In the genomic region with DNA sequence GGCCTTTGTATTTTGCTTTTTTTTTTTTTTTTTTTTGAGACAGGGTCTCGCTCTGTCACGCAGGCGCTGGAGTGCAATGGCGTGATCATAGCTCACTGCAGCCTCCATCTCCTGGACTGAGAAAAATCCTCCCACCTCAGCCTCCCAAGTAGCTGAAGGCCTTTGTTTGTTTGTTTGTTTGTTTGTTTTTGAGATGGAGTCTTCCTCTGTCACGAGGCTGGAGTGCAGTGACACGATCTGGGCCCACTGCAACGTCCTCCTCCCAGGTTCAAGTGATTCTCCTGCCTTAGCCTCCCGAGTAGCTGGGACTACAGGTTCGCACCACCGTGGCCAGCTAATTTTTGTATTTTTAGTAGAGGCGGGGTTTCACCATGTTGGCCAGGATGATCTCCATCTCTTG, we compare ENCODE assay signal across 8 cellular contexts. TPM values are rescaled to one million over a fixed set of nuclear protein-coding genes. Genes with fewer than 3 reads are reported as not detected.
DNase-seq lines count a peak whose midpoint lies in the region; ATAC-seq, FAIRE-seq and TF ChIP-seq lines count a peak whose summit lies in the region.
"Not testable (repeated sequence)": the region's sequence is repeated elsewhere in the genome, so short reads cannot be mapped to it uniquely, and the experiment has no call there.

No MANE protein-coding gene starts in this region.

- not testable (repeated sequence) for H3K9me2 ChIP-seq in GM23338 (ENCODE audit: insufficient read depth); neural cell (ENCODE audit: insufficient read depth, low read length)

- not testable (repeated sequence) for H3K9me3 Mint-ChIP-seq in GM23338

- not testable (repeated sequence) for TF ChIP-seq POLR2A in A549 (IDR thresholded peaks at IDR 0.05; ENCODE audit: low read length); body of pancreas (IDR thresholded peaks at IDR 0.05)

- peaks cover 43% of the 10 kb centered on the region for H3K4me1 Mint-ChIP-seq in GM23338

- TF ChIP-seq RAD21 in A549 (conservative IDR thresholded peaks at IDR 0.05 in 1 of 2, IDR thresholded peaks at IDR 0.05 in 1 of 2); neural cell (conservative IDR thresholded peaks at IDR 0.05): not testable (repeated sequence)

- not testable (repeated sequence) for DNase-seq in A549 (ENCODE audit: low read depth in 1 of 2, low spot score in 1 of 2); GM23338 (ENCODE audit: low spot score); SJSA1 (ENCODE audit: low read depth in 1 of 2, low spot score in 2 of 2); body of pancreas; epithelial cell of proximal tubule (ENCODE audit: low read depth); smooth muscle cell (lab: John Stamatoyannopoulos, UW; ENCODE audit: unreplicated experiment)

- POLR2A ChIA-PET in A549 (lab: Yijun Ruan, JAX), result interaction anchor here (0.7 to 1.7 kb wide), 5 partner anchors 13 to 113 kb away, joined by 3 to 11 read pairs (median 4); no protein-coding TSS in a partner anchor

- not testable (repeated sequence) for H3K9me3 ChIP-seq in A549; SJSA1 (replicated peaks); body of pancreas; iPS-20b (ENCODE audit: insufficient read depth, low read depth, low read length); neural cell (ENCODE audit: low read length); smooth muscle cell (replicated peaks; ENCODE audit: low read depth)

- H3K27ac Mint-ChIP-seq in GM23338, result peak overlapping the region; percentile 62; the same call in 1 of the 2 replicates

- not testable (repeated sequence) for FAIRE-seq in A549 (lab: Jason Lieb, UNC)

- CTCF ChIA-PET in A549 (lab: Yijun Ruan, JAX), result interaction anchor here (1.2 to 4.7 kb wide), 16 partner anchors 9 to 120 kb away, joined by 4 to 18 read pairs (median 7); no protein-coding TSS in a partner anchor

- peaks cover 55% of the 10 kb centered on the region for H3K36me3 Mint-ChIP-seq in GM23338 (ENCODE audit: low read depth)

- peaks cover 24% of the 10 kb centered on the region for H3K27me3 Mint-ChIP-seq in GM23338 (ENCODE audit: insufficient read depth, low read depth, poor library complexity)

- not testable (repeated sequence) for H2AFZ ChIP-seq in GM23338; neural cell (ENCODE audit: low read depth, low read length); smooth muscle cell (ENCODE audit: low read depth)

- WGBS in A549 (ENCODE audit: missing lambda C conversion rate), result 91% methylated on average over 11 of the region's 11 CpGs
- 90% methylated on average over 11 of the region's 11 CpGs for whole genome bisulfite sequencing in body of pancreas, 2 donors
- 82% methylated on average over 11 of the region's 11 CpGs for WGBS in smooth muscle cell (ENCODE audit: low lambda C conversion rate)

- not testable (repeated sequence) for TF ChIP-seq EP300 in A549 (IDR thresholded peaks at IDR 0.05); neural cell (conservative IDR thresholded peaks at IDR 0.05; ENCODE audit: poor library complexity, severe bottlenecking)

- H3K27me3 ChIP-seq in GM23338 (ENCODE audit: insufficient read depth); SJSA1 (replicated peaks); body of pancreas; iPS-20b (ENCODE audit: insufficient read depth, low read length); neural cell (ENCODE audit: insufficient read depth, low read depth, low read length); smooth muscle cell (ENCODE audit: low read depth): not testable (repeated sequence)

- intact Hi-C loops in body of pancreas (cut with DNase I), result not testable (repeated sequence)

- H3K4me3 Mint-ChIP-seq in GM23338, result peak overlapping the region; percentile 98

- peaks cover 53% of the 10 kb centered on the region for H3K4me1 ChIP-seq in A549
- peaks cover 44% of the 10 kb centered on the region for H3K4me1 ChIP-seq in GM23338 (ENCODE audit: insufficient read depth)
- peaks cover 48% of the 10 kb centered on the region for H3K4me1 ChIP-seq in SJSA1 (replicated peaks)
- peaks cover 36% of the 10 kb centered on the region for H3K4me1 ChIP-seq in body of pancreas
- not testable (repeated sequence) for H3K4me1 ChIP-seq in iPS-20b (ENCODE audit: insufficient read depth, low read length)
- H3K4me1 ChIP-seq in smooth muscle cell (ENCODE audit: low read depth), result peaks cover 22% of the 10 kb centered on the region

- H3K79me2 ChIP-seq in GM23338 (replicated peaks; ENCODE audit: insufficient read depth) (peaks cover 73% of the 10 kb centered on the region), neural cell (replicated peaks; ENCODE audit: insufficient read depth, low read length) (peaks cover 24% of the 10 kb centered on the region), smooth muscle cell (ENCODE audit: low read depth) (peaks cover 73% of the 10 kb centered on the region)

- peaks cover 47% of the 10 kb centered on the region for H4K20me1 ChIP-seq in GM23338 (replicated peaks; ENCODE audit: insufficient read depth)
- not testable (repeated sequence) for H4K20me1 ChIP-seq in neural cell (ENCODE audit: insufficient read depth)
- peaks cover 73% of the 10 kb centered on the region for H4K20me1 ChIP-seq in smooth muscle cell (ENCODE audit: low read depth)

- TF ChIP-seq CTCF in A549 (IDR thresholded peaks at IDR 0.05); GM23338 (conservative IDR thresholded peaks at IDR 0.05; ENCODE audit: low read depth in 2 of 2); body of pancreas (IDR thresholded peaks at IDR 0.05); epithelial cell of proximal tubule (conservative IDR thresholded peaks at IDR 0.05; ENCODE audit: low read depth, low read length); neural cell (IDR thresholded peaks at IDR 0.05; ENCODE audit: poor library complexity, severe bottlenecking); smooth muscle cell (IDR thresholded peaks at IDR 0.05; ENCODE audit: borderline replicate concordance, insufficient read depth, poor library complexity, severe bottlenecking): not testable (repeated sequence)

- H3F3A ChIP-seq in GM23338 (replicated peaks; ENCODE audit: low read depth) (peaks cover 10% of the 10 kb centered on the region; the same call in 1 of the 2 replicates), smooth muscle cell (ENCODE audit: low read depth) (peaks cover 30% of the 10 kb centered on the region)
- H3F3A ChIP-seq in neural cell (ENCODE audit: insufficient read depth, low read length, poor library complexity, severe bottlenecking), result not testable (repeated sequence)

- peak overlapping the region; percentile 98; the same call in 1 of the 2 replicates for H3K9ac ChIP-seq in iPS-20b (ENCODE audit: low read depth, low read length)
- not testable (repeated sequence) for H3K9ac ChIP-seq in neural cell (ENCODE audit: low read length)
- peak overlapping the region; percentile 7 for H3K9ac ChIP-seq in smooth muscle cell (ENCODE audit: low read depth)

- peak overlapping the region; percentile 93 for H3K4me2 ChIP-seq in A549
- peak overlapping the region; percentile 96 for H3K4me2 ChIP-seq in GM23338
- H3K4me2 ChIP-seq in neural cell (ENCODE audit: low read length), result not testable (repeated sequence)
- peak overlapping the region; percentile 88 for H3K4me2 ChIP-seq in smooth muscle cell

- peaks cover 26% of the 10 kb centered on the region for H3K36me3 ChIP-seq in GM23338 (ENCODE audit: insufficient read depth)
- H3K36me3 ChIP-seq in SJSA1, result peaks cover 68% of the 10 kb centered on the region
- H3K36me3 ChIP-seq in body of pancreas (replicated peaks in 1 of 2; ENCODE audit: insufficient read depth in 1 of 2, low read depth in 2 of 2); neural cell (ENCODE audit: insufficient read depth, low read length); smooth muscle cell (ENCODE audit: low read depth): not testable (repeated sequence)
- H3K36me3 ChIP-seq in iPS-20b (ENCODE audit: insufficient read depth, low read depth, low read length), result peaks cover 49% of the 10 kb centered on the region

- peak overlapping the region; percentile 97 for H3K4me3 ChIP-seq in A549
- peak overlapping the region; percentile 75 for H3K4me3 ChIP-seq in GM23338
- H3K4me3 ChIP-seq in SJSA1, result peak overlapping the region; percentile 84
- H3K4me3 ChIP-seq in body of pancreas, result not testable (repeated sequence)
- H3K4me3 ChIP-seq in epithelial cell of proximal tubule (ENCODE audit: low read depth, low read length), result peak overlapping the region; percentile 68
- H3K4me3 ChIP-seq in iPS-20b (ENCODE audit: low read length), result peak overlapping the region; percentile 97
- H3K4me3 ChIP-seq in neural cell (ENCODE audit: low read length), result peak overlapping the region; percentile 92
- H3K4me3 ChIP-seq in smooth muscle cell, result peak overlapping the region; percentile 93

- H3K27ac ChIP-seq in A549 (peak overlapping the region; percentile 95; a peak in 5 of 6 replicates), GM23338 (ENCODE audit: low read depth) (peak overlapping the region; percentile 97; the same call in 1 of the 2 replicates), SJSA1 (peak overlapping the region; percentile 86), body of pancreas (peak overlapping the region in 3 of 4 donors; percentile 22 to 99 (median 99)), smooth muscle cell (ENCODE audit: low read depth) (peak overlapping the region; percentile 85)
- not testable (repeated sequence) for H3K27ac ChIP-seq in iPS-20b (ENCODE audit: low read length); neural cell (ENCODE audit: low read length)

- not testable (repeated sequence) for ATAC-seq in A549, GM23338, body of pancreas

RNA-seq across cellular contexts. Expression of gene VCL, which starts 2.3 kb away (rescaled TPM):
- polyA plus RNA-seq in A549 (2011; rRNA removed), result 101 and 112 TPM in 2 replicates
- 42.5 and 49.4 TPM in 2 replicates for polyA plus RNA-seq in A549 (2012; cell fraction: cytosol; rRNA removed)
- polyA plus RNA-seq in A549 (2012; cell fraction: nucleus; rRNA removed), result 139 and 188 TPM in 2 replicates
- polyA plus RNA-seq in A549 (2017; fragmentation: RNase III; extraction: RNeasy Plus Mini Kit Qiagen cat#74134 plus additional on column Dnase treatment), result 111 to 119 TPM (median 112 TPM) in 3 replicates
- polyA minus RNA-seq in A549 (2011; rRNA and poly(A)+ RNA removed), result 89.4 and 90.1 TPM in 2 replicates
- 234 and 254 TPM in 2 replicates for total RNA-seq in GM23338 (2014; rRNA removed; shearing (Covaris generic))
- polyA plus RNA-seq in GM23338 (2016; fragmentation: Nextera tagmentation; extraction: Ambion mirVana), result 58.0 and 60.7 TPM in 2 replicates
- total RNA-seq in SJSA1 (2014; rRNA removed; shearing (Covaris generic)), result 313 and 378 TPM in 2 replicates
- 10 to 100 TPM; 24.4 to 31.6 TPM for total RNA-seq in body of pancreas
- total RNA-seq in epithelial cell of proximal tubule, result 165 and 228 TPM in 2 replicates
- 11.2 and 17.8 TPM in 2 replicates for polyA plus RNA-seq in neural cell
- polyA minus RNA-seq in neural cell, result 23.0 and 25.6 TPM in 2 replicates
- total RNA-seq in smooth muscle cell, result 187 and 190 TPM in 2 replicates
- 128 TPM in 2 replicates for polyA plus RNA-seq in smooth muscle cell
